Comparison of ENCODE assay signal across 15 cellular contexts in genomic region chr21:23402929-23403520, GRCh38.
"Had no signal": no experiment of that assay in that cellular context is flagged by ENCODE, and none has a peak within 500 bp of the region (broad histone marks: within the 10 kb centered on the region; RNA-seq: fewer than 3 reads in every experiment).

No MANE protein-coding gene starts in this region.

- H3K36me3 ChIP-seq: brain microvascular endothelial cell, lower lobe of right lung, prostate gland, right atrium auricular region, tibial nerve, uterus had no signal

- ATAC-seq: activated CD8-positive, alpha-beta T cell treated with anti-CD3 and anti-CD28 coated beads for 36 hours; lower lobe of right lung; naive thymus-derived CD8-positive, alpha-beta T cell had no signal

- DNase-seq: activated CD4-positive, alpha-beta T cell treated with anti-CD3 and anti-CD28 coated beads for 48 hours; activated CD4-positive, CD25-positive, alpha-beta regulatory T cell; activated CD8-positive, alpha-beta T cell treated with anti-CD3 and anti-CD28 coated beads for 36 hours; activated naive CD4-positive, alpha-beta T cell treated with anti-CD3 and anti-CD28 coated beads for 36 hours; activated T-cell treated with anti-CD3 and anti-CD28 coated beads, Interleukin-2, amount 50 U/mL, for 24 hours; brain microvascular endothelial cell; central memory CD4-positive, alpha-beta T cell; erythroblast; hypothalamus; lower lobe of right lung; naive thymus-derived CD8-positive, alpha-beta T cell; uterus had no signal

- H3K4me1 ChIP-seq: lower lobe of right lung, prostate gland, right atrium auricular region, tibial nerve, uterus had no signal

- H3K27me3 ChIP-seq: brain microvascular endothelial cell, right atrium auricular region, tibial nerve, uterus had no signal

- H3K9me3 ChIP-seq: lower lobe of right lung, prostate gland, right atrium auricular region, tibial nerve, uterus had no signal

- H3K4me3 ChIP-seq: lower lobe of right lung, prostate gland, right atrium auricular region, tibial nerve, uterus had no signal

- H3K27ac ChIP-seq: brain microvascular endothelial cell, lower lobe of right lung, prostate gland, right atrium auricular region, tibial nerve, uterus had no signal
